Comparison of ENCODE assay signal across 8 cellular contexts in the genomic region with DNA sequence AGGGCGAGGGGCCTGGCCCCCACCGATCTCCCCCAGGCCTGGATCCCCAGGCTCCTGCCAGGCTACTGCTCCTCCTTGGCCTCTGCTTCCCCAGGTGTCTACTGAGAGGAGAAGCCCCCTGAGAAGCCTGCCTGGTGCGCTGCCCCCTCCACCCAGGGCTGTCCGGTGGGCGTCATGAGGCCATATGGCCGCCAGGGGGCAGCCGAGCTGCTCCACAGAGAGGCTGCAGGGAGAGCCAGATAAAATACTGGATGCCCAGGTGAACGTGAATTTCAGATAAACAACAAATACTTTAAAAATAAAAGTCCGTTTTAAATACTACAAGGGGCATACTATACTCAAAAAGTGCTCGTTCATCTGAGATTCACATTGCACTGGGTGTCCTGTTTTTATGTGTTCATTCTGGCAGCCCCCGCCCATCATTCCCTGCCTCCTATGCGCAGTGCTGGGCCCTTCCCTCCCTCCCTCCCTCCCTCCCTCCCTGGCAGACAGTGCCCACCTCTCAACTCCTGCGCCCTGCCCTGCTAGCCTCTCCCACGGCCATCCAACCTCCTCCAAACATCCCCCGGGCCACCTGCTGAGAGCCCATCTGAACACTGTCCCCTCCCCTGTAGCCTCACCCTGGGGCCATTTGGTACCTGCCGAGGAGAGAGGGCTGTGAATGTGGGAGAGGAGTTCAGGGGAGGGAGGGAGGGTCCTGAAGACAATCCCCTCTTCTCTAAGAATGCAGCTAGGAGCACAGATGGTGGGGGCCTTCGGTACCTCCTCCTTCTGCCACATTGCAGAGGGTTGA. TPM values are rescaled to one million over a fixed set of nuclear protein-coding genes. Genes with fewer than 3 reads are reported as not detected.
A peak's percentile ranks its signal among the peaks of the same experiment; 100 is the strongest.
DNase-seq lines count a peak whose midpoint lies in the region; ATAC-seq and TF ChIP-seq lines count a peak whose summit lies in the region.

No MANE protein-coding gene starts in this region.

- H3K27ac ChIP-seq in CD4-positive, alpha-beta T cell (ENCODE audit: low read depth, low read length), result no peak overlapping the region

- no peaks in the 10 kb centered on the region for H3K9me3 ChIP-seq in CD4-positive, alpha-beta T cell (ENCODE audit: control insufficient read depth, low read length)

- H3K4me3 ChIP-seq in HFF-Myc (replicated peaks; ENCODE audit: low read depth, low read length), result no peak overlapping the region

- peaks cover 48% of the 10 kb centered on the region for H3K4me1 Mint-ChIP-seq in CD4-positive, alpha-beta T cell (ENCODE audit: low read depth)
- H3K4me1 Mint-ChIP-seq in type B pancreatic cell (ENCODE audit: unreplicated experiment), result peaks cover 8% of the 10 kb centered on the region

- H3K36me3 Mint-ChIP-seq in CD4-positive, alpha-beta T cell (ENCODE audit: low read depth), result peaks cover 62% of the 10 kb centered on the region
- H3K36me3 Mint-ChIP-seq in type B pancreatic cell, result no peaks in the 10 kb centered on the region

- DNase-seq in CD4-positive, alpha-beta T cell, result peak; percentile 46 to 75 (median 59)
- no peak for DNase-seq in HFF-Myc (ENCODE audit: extremely low read depth, low read depth)
- DNase-seq in RPMI7951 (ENCODE audit: low read depth), result peak; percentile 34
- DNase-seq in activated effector memory CD4-positive, alpha-beta T cell treated with Interleukin-2 at 50 U/mL for 16 hours, result peak; percentile 46
- DNase-seq in fibroblast of the conjunctiva (ENCODE audit: low read depth), result peak; percentile 9
- peak; percentile 18 for DNase-seq in occipital lobe (lab: John Stamatoyannopoulos, UW)
- DNase-seq in type B pancreatic cell (ENCODE audit: extremely low spot score, unreplicated experiment), result peak; percentile 86

- peak; percentile 95 for TF ChIP-seq CTCF in CD4-positive, alpha-beta T cell (IDR thresholded peaks at IDR 0.05)
- TF ChIP-seq CTCF in HFF-Myc (IDR thresholded peaks at IDR 0.05; ENCODE audit: low read depth, low read length, missing control alignments), result peak; percentile 96
- TF ChIP-seq CTCF in type B pancreatic cell (conservative IDR thresholded peaks at IDR 0.05), result peak; percentile 96

- peak overlapping the region; percentile 70 for H3K27ac Mint-ChIP-seq in CD4-positive, alpha-beta T cell
- no peak overlapping the region for H3K27ac Mint-ChIP-seq in type B pancreatic cell

- no peaks in the 10 kb centered on the region for H3K27me3 Mint-ChIP-seq in CD4-positive, alpha-beta T cell
- peaks cover 13% of the 10 kb centered on the region for H3K27me3 Mint-ChIP-seq in type B pancreatic cell

- H3K27me3 ChIP-seq in CD4-positive, alpha-beta T cell (ENCODE audit: control insufficient read depth, insufficient read depth, low read length), result no peaks in the 10 kb centered on the region

- POLR2A ChIA-PET in CD4-positive, alpha-beta T cell (lab: Charles Lee), result interaction anchor here (1.9 kb wide), 1 partner anchor 29 kb away, joined by 7 read pairs; the partner anchor contains the start of gene PSTPIP1

- peak overlapping the region; percentile 48 for H3K4me3 Mint-ChIP-seq in CD4-positive, alpha-beta T cell
- H3K4me3 Mint-ChIP-seq in type B pancreatic cell, result no peak overlapping the region

- peak; percentile 24 for ATAC-seq in CD4-positive, alpha-beta T cell (ENCODE audit: poor library complexity)
- no peak for ATAC-seq in GM21786 (IDR thresholded peaks at IDR 0.05; ENCODE audit: unreplicated experiment)

- H3K9me3 Mint-ChIP-seq in CD4-positive, alpha-beta T cell, result no peaks in the 10 kb centered on the region
- H3K9me3 Mint-ChIP-seq in type B pancreatic cell, result no peaks in the 10 kb centered on the region

- intact Hi-C loops in CD4-positive, alpha-beta T cell (cut with DNase I, micrococcal nuclease), result loop anchor here (2.0 to 5.0 kb wide), 2 partner anchors 122 kb away; no protein-coding TSS in a partner anchor

- CTCF ChIA-PET in CD4-positive, alpha-beta T cell (lab: Charles Lee), result interaction anchor here (0.6 to 4.8 kb wide), 11 partner anchors 9 to 265 kb away, joined by 3 to 30 read pairs (median 3); no protein-coding TSS in a partner anchor

RNA-seq across cellular contexts. Expression of gene PSTPIP1, which starts 29.5 kb away (rescaled TPM):
- 10 to 100 TPM; 79.4 to 82.7 TPM for total RNA-seq in CD4-positive, alpha-beta T cell
- total RNA-seq in RPMI7951 (2014; rRNA removed; shearing (Covaris generic)), result 0.29 TPM in 1 of 2 replicates, not detected in the other
- total RNA-seq in occipital lobe, result 0.62 TPM
- total RNA-seq in type B pancreatic cell (ENCODE audit: low replicate concordance), result 0.77 TPM in 1 of 2 replicates, not detected in the other

RNA-seq across cellular contexts. Expression of gene TSPAN3, which starts 46.4 kb away (rescaled TPM):
- total RNA-seq in CD4-positive, alpha-beta T cell, result 10 to 100 TPM; 14.7 to 15.5 TPM
- total RNA-seq in RPMI7951 (2014; rRNA removed; shearing (Covaris generic)), result 248 and 261 TPM in 2 replicates
- 202 TPM for total RNA-seq in occipital lobe
- 288 and 377 TPM in 2 replicates for total RNA-seq in type B pancreatic cell (ENCODE audit: low replicate concordance)

Comparison
In these comparisons a context has a peak if more than half of its experiments do, and no peak if none do; other contexts are left out.
1. RNA of gene PSTPIP1, which starts 29.5 kb away (total RNA-seq): 79.4 to 82.7 TPM in CD4-positive, alpha-beta T cell; 0.77 TPM in type B pancreatic cell, 0.62 TPM in occipital lobe (single experiment) and 0.29 TPM in RPMI7951; every median in the first group is over 10 times any median in the second.
2. RNA of gene TSPAN3, which starts 46.4 kb away (total RNA-seq): 288 to 377 TPM in type B pancreatic cell, 248 to 261 TPM in RPMI7951 and 202 TPM in occipital lobe (single experiment); 14.7 to 15.5 TPM in CD4-positive, alpha-beta T cell; every median in the first group is over 10 times any median in the second.
3. Peak in every context shown above with its lines, with median percentiles within 50 percentile points of each other: CTCF ChIP-seq.